In genomic region chr18:10304853-10305252, GRCh38 we compare ENCODE assay signal across 16 cellular contexts.
DNase-seq lines count a peak whose midpoint lies in the region; ATAC-seq, FAIRE-seq and TF ChIP-seq lines count a peak whose summit lies in the region.
"Had no signal": no experiment of that assay in that cellular context is flagged by ENCODE, and none has a peak within 500 bp of the region (broad histone marks: within the 10 kb centered on the region; RNA-seq: fewer than 3 reads in every experiment).

No MANE protein-coding gene starts in this region.

- no peak for TF ChIP-seq CTCF in astrocyte (IDR thresholded peaks at IDR 0.05; ENCODE audit: insufficient read depth, low read depth, low read length)

- no peak overlapping the region for H3K4me3 Mint-ChIP-seq in astrocyte (ENCODE audit: unreplicated experiment)
- H3K4me3 Mint-ChIP-seq: GM23338, memory B cell had no signal

- peaks cover 22% of the 10 kb centered on the region for H3K27me3 Mint-ChIP-seq in astrocyte (ENCODE audit: low read depth, unreplicated experiment)
- H3K27me3 Mint-ChIP-seq: memory B cell had no signal

- DNase-seq in AG08395 (ENCODE audit: low spot score) (peak; percentile 82), HS-5 (ENCODE audit: low read depth) (peak; percentile 41), astrocyte (ENCODE audit: low read depth) (peak; percentile 77), Right ventricle myocardium superior (no peak), glomerular visceral epithelial cell (ENCODE audit: extremely low spot score) (no peak), GOT3 (lab: John Stamatoyannopoulos, UW) (no peak)
- no peak for DNase-seq in central memory CD4-positive, alpha-beta T cell
- DNase-seq: AML-193; head of caudate nucleus; NCI-H2029 treated with DMSO at 0.1 percent for 48 hours; stimulated activated CD4-positive, alpha-beta T cell treated with anti-CD3 and anti-CD28 coated beads, Interleukin-4, amount 100 ng/mL, for 24 hours had no signal

- peaks cover 4% of the 10 kb centered on the region for H3K4me1 ChIP-seq in astrocyte (ENCODE audit: insufficient read depth, low read length)

- H3K36me3 ChIP-seq in astrocyte (ENCODE audit: insufficient read depth, low read length) = no peaks in the 10 kb centered on the region
- H3K36me3 ChIP-seq: cardiac muscle cell, pancreas had no signal

- no peak overlapping the region for H3K4me2 ChIP-seq in astrocyte (ENCODE audit: low read length)
- H3K4me2 ChIP-seq: GM23338 had no signal

- no peaks in the 10 kb centered on the region for H3K36me3 Mint-ChIP-seq in astrocyte (ENCODE audit: low read depth, unreplicated experiment)
- H3K36me3 Mint-ChIP-seq: memory B cell had no signal

- H4K20me1 ChIP-seq in astrocyte (ENCODE audit: insufficient read depth, low read length) = no peaks in the 10 kb centered on the region

- H3K4me1 Mint-ChIP-seq in astrocyte (ENCODE audit: low read depth, unreplicated experiment) = peaks cover 6% of the 10 kb centered on the region
- H3K4me1 Mint-ChIP-seq: memory B cell had no signal

- H3K27ac ChIP-seq in astrocyte (ENCODE audit: low read depth, low read length) = no peak overlapping the region
- H3K27ac ChIP-seq: cardiac muscle cell, pancreas had no signal

- intact Hi-C loops in Right ventricle myocardium superior (cut with DNase I) = no loop called here

- H3K27me3 ChIP-seq in astrocyte (ENCODE audit: insufficient read depth, low read length) = no peaks in the 10 kb centered on the region
- H3K27me3 ChIP-seq: cardiac muscle cell, pancreas had no signal

- no peaks in the 10 kb centered on the region for H3K9me3 ChIP-seq in astrocyte (ENCODE audit: insufficient read depth, low read depth, low read length)
- H3K9me3 ChIP-seq: pancreas had no signal

- no peak overlapping the region for H3K4me3 ChIP-seq in astrocyte (ENCODE audit: insufficient read depth, low read depth, low read length)
- H3K4me3 ChIP-seq: cardiac muscle cell, GM23338, pancreas had no signal

- ATAC-seq in Right ventricle myocardium superior (ENCODE audit: poor library complexity) = peak; percentile 83
- ATAC-seq in HG03565 (IDR thresholded peaks at IDR 0.05; ENCODE audit: unreplicated experiment) = no peak
- ATAC-seq: GM23338 had no signal

- H3K27ac Mint-ChIP-seq in astrocyte (ENCODE audit: unreplicated experiment) = no peak overlapping the region
- H3K27ac Mint-ChIP-seq: GM23338, memory B cell had no signal

- FAIRE-seq in astrocyte (lab: Jason Lieb, UNC) = no peak
- FAIRE-seq: pancreas had no signal

- H2AFZ ChIP-seq in astrocyte (ENCODE audit: low read depth, low read length) = no peak overlapping the region
- H2AFZ ChIP-seq: GM23338 had no signal

- peaks cover 4% of the 10 kb centered on the region for H3K9me3 Mint-ChIP-seq in astrocyte (ENCODE audit: unreplicated experiment)
- H3K9me3 Mint-ChIP-seq: GM23338, memory B cell had no signal

- no peaks in the 10 kb centered on the region for H3K79me2 ChIP-seq in astrocyte (ENCODE audit: insufficient read depth, low read length)

- no peak overlapping the region for H3K9ac ChIP-seq in astrocyte (ENCODE audit: low read length)

Comparison
In these comparisons a context has a peak if more than half of its experiments do, and no peak if none do; other contexts are left out.
1. DNase-seq: peak in AG08395 (single experiment), HS-5 (single experiment) and astrocyte (single experiment); none in Right ventricle myocardium superior (single experiment), glomerular visceral epithelial cell (single experiment), GOT3 (single experiment) and central memory CD4-positive, alpha-beta T cell (single experiment).